Comparison of ENCODE assay signal across 8 cellular contexts in genomic region chr19:42693760-42694350, GRCh38. TPM values are rescaled to one million over a fixed set of nuclear protein-coding genes. Genes with fewer than 3 reads are reported as not detected.
DNase-seq lines count a peak whose midpoint lies in the region; ATAC-seq and TF ChIP-seq lines count a peak whose summit lies in the region.

No MANE protein-coding gene starts in this region.

- TF ChIP-seq CTCF in MCF 10A (IDR thresholded peaks at IDR 0.05; ENCODE audit: unreplicated experiment) = peak; percentile 82
- TF ChIP-seq CTCF in breast epithelium (IDR thresholded peaks at IDR 0.05) = peak in 1 of 3 donors; percentile 50
- peak; percentile 88 for TF ChIP-seq CTCF in choroid plexus epithelial cell (conservative IDR thresholded peaks at IDR 0.05; ENCODE audit: low read depth, low read length)
- TF ChIP-seq CTCF in upper lobe of right lung (IDR thresholded peaks at IDR 0.05) = peak; percentile 31

- H3K4me1 ChIP-seq in breast epithelium (no peaks in the 10 kb centered on the region), upper lobe of right lung (no peaks in the 10 kb centered on the region)

- H3K4me1 Mint-ChIP-seq in MCF 10A (ENCODE audit: insufficient read depth, unreplicated experiment) = no peaks in the 10 kb centered on the region

- POLR2A ChIA-PET in MCF 10A (lab: Yijun Ruan, JAX) = interaction anchor here (0.5 kb wide), 1 partner anchor 263 kb away, joined by 3 read pairs; no protein-coding TSS in a partner anchor

- ATAC-seq in upper lobe of right lung (peak; percentile 58), HG03175 (IDR thresholded peaks at IDR 0.05; ENCODE audit: unreplicated experiment) (no peak)

- H3K9me3 Mint-ChIP-seq in MCF 10A (ENCODE audit: unreplicated experiment) = no peaks in the 10 kb centered on the region

- TF ChIP-seq POLR2A in breast epithelium (IDR thresholded peaks at IDR 0.05) = no peak

- peaks cover 80% of the 10 kb centered on the region for H3K27me3 Mint-ChIP-seq in MCF 10A (ENCODE audit: insufficient read depth, unreplicated experiment)

- no TSS peak for BruUV-seq in MCF 10A (replicated peaks; lab: Mats Ljungman, UMichigan)

- CTCF ChIA-PET in MCF 10A (lab: Yijun Ruan, JAX) = interaction anchor here (0.5 to 4.3 kb wide), 25 partner anchors 9 to 995 kb away, joined by 3 to 40 read pairs (median 3); partner anchors contain the start of gene PSG8

- H3K4me3 ChIP-seq in breast epithelium = no peak overlapping the region
- H3K4me3 ChIP-seq in choroid plexus epithelial cell (ENCODE audit: low read depth, low read length) = no peak overlapping the region
- no peak overlapping the region for H3K4me3 ChIP-seq in upper lobe of right lung

- H3K27ac Mint-ChIP-seq in MCF 10A (ENCODE audit: low read depth, unreplicated experiment) = no peak overlapping the region

- H3K27me3 ChIP-seq in breast epithelium (no peaks in the 10 kb centered on the region), upper lobe of right lung (peaks cover 18% of the 10 kb centered on the region)

- H3K4me3 Mint-ChIP-seq in MCF 10A (ENCODE audit: unreplicated experiment) = no peak overlapping the region

- H3K27ac ChIP-seq in breast epithelium = no peak overlapping the region
- H3K27ac ChIP-seq in upper lobe of right lung = no peak overlapping the region

- no peaks in the 10 kb centered on the region for H3K36me3 ChIP-seq in breast epithelium
- H3K36me3 ChIP-seq in upper lobe of right lung = no peaks in the 10 kb centered on the region

- H3K36me3 Mint-ChIP-seq in MCF 10A (ENCODE audit: insufficient read depth, unreplicated experiment) = no peaks in the 10 kb centered on the region

- H3K9me3 ChIP-seq in breast epithelium (peaks cover 0 to 4% of the 10 kb centered on the region in 2 donors), upper lobe of right lung (no peaks in the 10 kb centered on the region)

- intact Hi-C loops in MCF 10A (cut with micrococcal nuclease) (loop anchor here (1.0 kb wide), 2 partner anchors 48 to 83 kb away; no protein-coding TSS in a partner anchor), breast epithelium (cut with DNase I; ENCODE audit: low total_unique reads) (no loop called here), upper lobe of right lung (cut with DNase I) (no loop called here)

- DNase-seq in MCF 10A (ENCODE audit: unreplicated experiment) (peak; percentile 73), breast epithelium (ENCODE audit: low spot score in 2 of 2) (no peak), NCI-H2171 treated with DMSO at 0.1 percent for 48 hours (lab: John Stamatoyannopoulos, UW) (peak; percentile 8), choroid plexus epithelial cell (ENCODE audit: low read depth) (peak; percentile 70), upper lobe of right lung (no peak), NCI-H1694 treated with DMSO at 0.1 percent for 48 hours (lab: John Stamatoyannopoulos, UW) (no peak), DMS79 (lab: John Stamatoyannopoulos, UW) (no peak)

RNA-seq across cellular contexts. Expression of gene PSG3, which starts 46.4 kb away (rescaled TPM):
- not detected in 2 replicates for total RNA-seq in MCF 10A (2022)
- not detected for total RNA-seq in breast epithelium
- not detected for total RNA-seq in upper lobe of right lung

Comparison
In these comparisons a context has a peak if more than half of its experiments do, and no peak if none do; other contexts are left out.
1. DNase-seq: peak in MCF 10A (single experiment), NCI-H2171 treated with DMSO at 0.1 percent for 48 hours (single experiment) and choroid plexus epithelial cell (single experiment); none in breast epithelium (0 of 2), upper lobe of right lung (single experiment), NCI-H1694 treated with DMSO at 0.1 percent for 48 hours (single experiment) and DMS79 (single experiment).